1 cellular context compared by ENCODE assay signal in genomic region chr2:199751480-199751879, GRCh38.
TF ChIP-seq lines count a peak whose summit lies in the region.

No MANE protein-coding gene starts in this region.

TF ChIP-seq in H1, 55 proteins besides CTCF, POLR2A, EP300 and RAD21 (continued from another document):
- TF ChIP-seq CHD7 (IDR thresholded peaks at IDR 0.05; ENCODE audit: insufficient replicate concordance, low read length) (no peak), CREB1 (IDR thresholded peaks at IDR 0.05) (no peak), CBX5 (IDR thresholded peaks at IDR 0.05; ENCODE audit: low read depth, low read length) (no peak), JUN (IDR thresholded peaks at IDR 0.05; ENCODE audit: low read depth, low read length) (no peak), SP2 (IDR thresholded peaks at IDR 0.05; ENCODE audit: low read length) (no peak), GABPA (IDR thresholded peaks at IDR 0.05; ENCODE audit: borderline replicate concordance, insufficient read depth, low read length) (no peak), KDM5A (IDR thresholded peaks at IDR 0.05; ENCODE audit: low read length) (no peak), TEAD4 (IDR thresholded peaks at IDR 0.05; ENCODE audit: low read depth, low read length) (no peak), CBX8 (IDR thresholded peaks at IDR 0.05; ENCODE audit: borderline replicate concordance, low read depth, low read length) (no peak)
- TF ChIP-seq, protein P1, sequence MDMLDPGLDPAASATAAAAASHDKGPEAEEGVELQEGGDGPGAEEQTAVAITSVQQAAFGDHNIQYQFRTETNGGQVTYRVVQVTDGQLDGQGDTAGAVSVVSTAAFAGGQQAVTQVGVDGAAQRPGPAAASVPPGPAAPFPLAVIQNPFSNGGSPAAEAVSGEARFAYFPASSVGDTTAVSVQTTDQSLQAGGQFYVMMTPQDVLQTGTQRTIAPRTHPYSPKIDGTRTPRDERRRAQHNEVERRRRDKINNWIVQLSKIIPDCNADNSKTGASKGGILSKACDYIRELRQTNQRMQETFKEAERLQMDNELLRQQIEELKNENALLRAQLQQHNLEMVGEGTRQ (IDR thresholded peaks at IDR 0.05; ENCODE audit: low read length): no peak
